14 cellular contexts compared by ENCODE assay signal in genomic region chr20:44810061-44810390, GRCh38. TPM values are rescaled to one million over a fixed set of nuclear protein-coding genes. Genes with fewer than 3 reads are reported as not detected.
A peak's percentile ranks its signal among the peaks of the same experiment; 100 is the strongest.
DNase-seq lines count a peak whose midpoint lies in the region; ATAC-seq, FAIRE-seq and TF ChIP-seq lines count a peak whose summit lies in the region.
"Had no signal": no experiment of that assay in that cellular context is flagged by ENCODE, and none has a peak within 500 bp of the region (broad histone marks: within the 10 kb centered on the region; RNA-seq: fewer than 3 reads in every experiment).

No MANE protein-coding gene starts in this region.

- H3K4me1 Mint-ChIP-seq in activated CD8-positive, alpha-beta memory T cell treated with anti-CD3 and anti-CD28 coated beads, Interleukin-2, amount 10 ng/mL, durations not matched to agents 7 days and 5 days, result peaks cover 6% of the 10 kb centered on the region
- H3K4me1 Mint-ChIP-seq in activated naive CD8-positive, alpha-beta T cell treated with anti-CD3 and anti-CD28 coated beads, Interleukin-2, amount 50 U/mL, for 24 hours, result peaks cover 5% of the 10 kb centered on the region

- no peak for TF ChIP-seq POLR2A in H54 (IDR thresholded peaks at IDR 0.05; ENCODE audit: low read depth, low read length)

- no peak overlapping the region for H3K27ac ChIP-seq in thoracic aorta

- H3K9me3 Mint-ChIP-seq in activated CD8-positive, alpha-beta memory T cell treated with anti-CD3 and anti-CD28 coated beads, Interleukin-2, amount 10 ng/mL, durations not matched to agents 7 days and 5 days (ENCODE audit: low read depth), result no peaks in the 10 kb centered on the region
- H3K9me3 Mint-ChIP-seq in activated naive CD8-positive, alpha-beta T cell treated with anti-CD3 and anti-CD28 coated beads, Interleukin-2, amount 50 U/mL, for 24 hours, result no peaks in the 10 kb centered on the region
- H3K9me3 Mint-ChIP-seq: activated naive CD4-positive, alpha-beta T cell treated with anti-CD3 and anti-CD28 coated beads for 36 hours had no signal

- TF ChIP-seq CTCF in thoracic aorta (IDR thresholded peaks at IDR 0.05), result no peak

- FAIRE-seq in H54 (lab: Jason Lieb, UNC), result no peak
- FAIRE-seq: HepG2 had no signal

- peaks cover 71% of the 10 kb centered on the region for H3K27me3 Mint-ChIP-seq in activated CD8-positive, alpha-beta memory T cell treated with anti-CD3 and anti-CD28 coated beads, Interleukin-2, amount 10 ng/mL, durations not matched to agents 7 days and 5 days
- peaks cover 58% of the 10 kb centered on the region for H3K27me3 Mint-ChIP-seq in activated naive CD8-positive, alpha-beta T cell treated with anti-CD3 and anti-CD28 coated beads, Interleukin-2, amount 50 U/mL, for 24 hours

- H3K9me3 ChIP-seq in thoracic aorta, result peaks cover 7% of the 10 kb centered on the region

- ATAC-seq in activated CD8-positive, alpha-beta memory T cell treated with anti-CD3 and anti-CD28 coated beads, Interleukin-2, amount 10 ng/mL, durations not matched to agents 7 days and 5 days, result peak; percentile 16
- ATAC-seq in activated naive CD8-positive, alpha-beta T cell treated with anti-CD3 and anti-CD28 coated beads, Interleukin-2, amount 50 U/mL, for 24 hours, result peak; percentile 25
- ATAC-seq in thoracic aorta (ENCODE audit: insufficient number of reproducible peaks, low FRiP score, low read depth), result no peak

- H3K36me3 ChIP-seq in thoracic aorta, result no peaks in the 10 kb centered on the region
- H3K36me3 ChIP-seq: tibial nerve had no signal

- H3K36me3 Mint-ChIP-seq in activated CD8-positive, alpha-beta memory T cell treated with anti-CD3 and anti-CD28 coated beads, Interleukin-2, amount 10 ng/mL, durations not matched to agents 7 days and 5 days, result no peaks in the 10 kb centered on the region
- no peaks in the 10 kb centered on the region for H3K36me3 Mint-ChIP-seq in activated naive CD8-positive, alpha-beta T cell treated with anti-CD3 and anti-CD28 coated beads, Interleukin-2, amount 50 U/mL, for 24 hours (ENCODE audit: low read depth)

- H3K4me1 ChIP-seq in thoracic aorta (ENCODE audit: control insufficient read depth in 1 of 2, low read depth in 2 of 2), result peaks cover 5 to 23% of the 10 kb centered on the region in 2 donors

- H3K4me3 Mint-ChIP-seq in activated CD8-positive, alpha-beta memory T cell treated with anti-CD3 and anti-CD28 coated beads, Interleukin-2, amount 10 ng/mL, durations not matched to agents 7 days and 5 days, result no peak overlapping the region
- no peak overlapping the region for H3K4me3 Mint-ChIP-seq in activated naive CD8-positive, alpha-beta T cell treated with anti-CD3 and anti-CD28 coated beads, Interleukin-2, amount 50 U/mL, for 24 hours

- H3K27ac Mint-ChIP-seq in activated CD8-positive, alpha-beta memory T cell treated with anti-CD3 and anti-CD28 coated beads, Interleukin-2, amount 10 ng/mL, durations not matched to agents 7 days and 5 days, result no peak overlapping the region
- no peak overlapping the region for H3K27ac Mint-ChIP-seq in activated naive CD8-positive, alpha-beta T cell treated with anti-CD3 and anti-CD28 coated beads, Interleukin-2, amount 50 U/mL, for 24 hours
- H3K27ac Mint-ChIP-seq: activated naive CD4-positive, alpha-beta T cell treated with anti-CD3 and anti-CD28 coated beads for 36 hours had no signal

- peaks cover 8% of the 10 kb centered on the region for H3K27me3 ChIP-seq in thoracic aorta (replicated peaks; ENCODE audit: insufficient read depth)

- CTCF ChIA-PET in activated CD8-positive, alpha-beta memory T cell treated with anti-CD3 and anti-CD28 coated beads, Interleukin-2, amount 10 ng/mL, durations not matched to agents 7 days and 5 days (lab: Charles Lee), result no interaction called here

- no peak for DNase-seq in activated CD8-positive, alpha-beta memory T cell treated with anti-CD3 and anti-CD28 coated beads, Interleukin-2, amount 10 ng/mL, durations not matched to agents 7 days and 5 days
- no peak for DNase-seq in activated CD8-positive, alpha-beta memory T cell treated with anti-CD3 and anti-CD28 coated beads, Interleukin-2, amount 50 U/mL, for 4 hours
- no peak for DNase-seq in activated naive CD8-positive, alpha-beta T cell treated with anti-CD3 and anti-CD28 coated beads, Interleukin-2, amount 50 U/mL, for 24 hours
- DNase-seq in left kidney (ENCODE audit: low read depth, low spot score), result peak; percentile 40
- no peak for DNase-seq in thoracic aorta (ENCODE audit: low spot score)
- no peak for DNase-seq in GM19238 (ENCODE audit: insufficient read length, low spot score)
- DNase-seq in occipital lobe (lab: John Stamatoyannopoulos, UW), result no peak
- no peak for DNase-seq in H54 (ENCODE audit: insufficient read length, low spot score)
- DNase-seq: activated CD4-positive, alpha-beta T cell treated with anti-CD3 and anti-CD28 coated beads for 4 hours; activated naive CD4-positive, alpha-beta T cell treated with anti-CD3 and anti-CD28 coated beads for 36 hours had no signal

- peak overlapping the region; percentile 63 for H3K4me3 ChIP-seq in thoracic aorta

RNA-seq across cellular contexts. Expression of gene RIMS4, which starts 0.3 kb away (rescaled TPM):
- not detected for total RNA-seq in activated CD8-positive, alpha-beta memory T cell treated with anti-CD3 and anti-CD28 coated beads, Interleukin-2, amount 10 ng/mL, durations not matched to agents 7 days and 5 days
- total RNA-seq in thoracic aorta (10 to 100 TPM in 1 of 2 donors, 1 to 10 TPM in 1; 2.4 to 13.5 TPM), occipital lobe (77.5 TPM)
- total RNA-seq: fibroblast of villous mesenchyme, liver had no signal
